ENCODE assay signal across 8 cellular contexts in the genomic region with DNA sequence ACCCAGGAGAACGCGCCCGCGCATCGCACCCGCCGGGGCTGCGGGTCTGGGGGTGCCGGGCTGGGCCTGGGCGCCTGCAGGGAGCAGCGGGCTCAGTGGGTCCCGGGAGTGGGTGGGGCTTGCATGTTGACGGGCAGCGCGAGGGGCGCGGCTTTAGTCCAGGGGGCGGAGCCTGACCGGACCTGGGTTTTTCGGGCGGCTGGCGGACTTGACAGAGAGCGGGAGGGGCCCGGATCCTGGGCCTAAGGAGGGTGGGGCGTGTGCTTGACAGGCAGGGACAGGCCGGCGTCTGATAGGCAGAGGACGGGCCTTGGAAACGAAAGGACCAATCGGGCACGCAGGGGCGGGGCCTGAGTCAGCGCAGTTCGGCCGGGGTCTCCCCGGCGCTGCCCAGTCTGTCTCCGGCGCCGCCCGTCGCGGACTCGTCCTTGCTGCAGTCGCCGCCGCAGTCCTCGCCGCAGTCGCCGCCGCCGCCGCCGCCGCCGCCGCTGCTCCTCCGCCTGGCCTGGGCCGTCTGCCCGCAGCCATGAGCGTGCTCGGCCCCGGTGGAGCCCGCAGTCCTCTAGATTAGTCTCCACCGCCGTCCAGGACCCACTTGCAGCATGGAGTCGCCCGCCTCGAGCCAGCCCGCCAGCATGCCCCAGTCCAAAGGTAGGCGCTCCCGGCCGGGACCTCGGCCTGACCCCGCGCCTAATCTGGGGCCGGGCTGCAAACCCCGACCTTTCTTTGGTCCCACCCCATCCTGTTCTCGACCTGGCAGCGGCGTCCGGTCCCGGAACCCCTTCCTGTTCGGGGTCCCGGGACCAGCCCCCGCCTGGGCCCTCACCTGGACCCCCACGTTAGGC. TPM values are rescaled to one million over a fixed set of nuclear protein-coding genes. Genes with fewer than 3 reads are reported as not detected.
DNase-seq lines count a peak whose midpoint lies in the region; ATAC-seq and TF ChIP-seq lines count a peak whose summit lies in the region.

A gene (plus strand): TSS at position 393 of the 845 bp plus-strand sequence. CDS start 210 bp downstream, at position 603.

- DNase-seq in AG10803 (ENCODE audit: low read depth): peak; percentile 99
- peak; percentile 99 for DNase-seq in NCI-H460 (ENCODE audit: extremely low read depth, low read depth)
- peak; percentile 93 for DNase-seq in activated CD4-positive, alpha-beta T cell treated with anti-CD3 and anti-CD28 coated beads for 1 hour
- peak; percentile 100 for DNase-seq in cerebellum (ENCODE audit: low spot score)
- DNase-seq in kidney epithelial cell (ENCODE audit: low read depth): peak; percentile 96
- peak; percentile 96 to 97 for DNase-seq in stimulated activated CD4-positive, alpha-beta T cell treated with anti-CD3 and anti-CD28 coated beads, Interleukin-15, amount 100 ng/mL, for 48 hours (ENCODE audit: low read depth in 2 of 2)

- peak; percentile 65 for ATAC-seq in GM19043 (IDR thresholded peaks at IDR 0.05; ENCODE audit: low read depth, unreplicated experiment)
- ATAC-seq in HG03378 (IDR thresholded peaks at IDR 0.05; ENCODE audit: unreplicated experiment): peak; percentile 64

- H3K4me3 ChIP-seq in AG10803 (ENCODE audit: low read length): peak within 1 kb of the TSS; percentile 98
- H3K4me3 ChIP-seq in kidney epithelial cell (ENCODE audit: low read depth, low read length): peak within 1 kb of the TSS; percentile 69

- no peaks in the 10 kb centered on the region for H3K27me3 ChIP-seq in kidney epithelial cell (ENCODE audit: control insufficient read depth, insufficient read depth, low read length)

- H3K36me3 ChIP-seq in kidney epithelial cell (ENCODE audit: control insufficient read depth, insufficient read depth, low read length): no peaks in the 10 kb centered on the region

- no peak for TF ChIP-seq CTCF in AG10803 (conservative IDR thresholded peaks at IDR 0.05; ENCODE audit: low read length)
- TF ChIP-seq CTCF in kidney epithelial cell (IDR thresholded peaks at IDR 0.05; ENCODE audit: insufficient read depth, low read length, poor library complexity, severe bottlenecking): no peak

RNA-seq across cellular contexts. Expression of the gene that starts here (rescaled TPM):
- total RNA-seq in NCI-H460 (2014; rRNA removed; shearing (Covaris generic)): 18.6 and 23.9 TPM in 2 replicates
- 45.0 and 68.6 TPM in 2 replicates for polyA plus RNA-seq in NCI-H460 (2014; cell fraction: nucleus; rRNA removed)
- total RNA-seq in cerebellum (4.8 TPM), kidney epithelial cell (29.2 and 39.2 TPM in 2 replicates)

Comparison
In these comparisons a context has a peak if more than half of its experiments do, and no peak if none do; other contexts are left out.
1. Peak in every context shown above with its lines: DNase-seq, ATAC-seq and H3K4me3 ChIP-seq.